ENCODE assay signal across 6 cellular contexts in genomic region chr2:203590496-203590895, GRCh38.
"Had no signal": no experiment of that assay in that cellular context is flagged by ENCODE, and none has a peak within 500 bp of the region (broad histone marks: within the 10 kb centered on the region; RNA-seq: fewer than 3 reads in every experiment).

No MANE protein-coding gene starts in this region.

- H2AFZ ChIP-seq: GM23338 had no signal

- H3K36me3 Mint-ChIP-seq: IgD-negative memory B cell had no signal

- H3K27ac ChIP-seq: HL-60 had no signal

- H3K4me2 ChIP-seq: GM23338 had no signal

- H3K4me3 ChIP-seq: GM23338 had no signal

- H3K4me1 Mint-ChIP-seq: IgD-negative memory B cell had no signal

- ATAC-seq: GM23338, HepG2 had no signal

- H3K4me3 Mint-ChIP-seq: GM23338, H9, IgD-negative memory B cell had no signal

- DNase-seq: H9, HCEC 1CT had no signal

- H3K9me3 Mint-ChIP-seq: GM23338, H9 had no signal

- H3K27ac Mint-ChIP-seq: GM23338, H9, IgD-negative memory B cell had no signal
